8 cellular contexts compared by ENCODE assay signal in genomic region chr9:132669329-132669635, GRCh38. TPM values are rescaled to one million over a fixed set of nuclear protein-coding genes. Genes with fewer than 3 reads are reported as not detected.
A peak's percentile ranks its signal among the peaks of the same experiment; 100 is the strongest.
DNase-seq lines count a peak whose midpoint lies in the region; ATAC-seq, FAIRE-seq and TF ChIP-seq lines count a peak whose summit lies in the region.

No MANE protein-coding gene starts in this region.

- POLR2A ChIA-PET in CD4-positive, alpha-beta memory T cell (lab: Charles Lee; ENCODE audit: partially characterized antibody), result interaction anchor here (0.9 to 2.9 kb wide), 15 partner anchors 8 to 1544 kb away, joined by 3 to 38 read pairs (median 5); partner anchors contain the start of genes MED22, MED27, NUP214 and RPL7A
- POLR2A ChIA-PET in PC-3 (lab: Charles Lee; ENCODE audit: unreplicated experiment), result interaction anchor here (0.9 kb wide), 1 partner anchor 42 kb away, joined by 5 read pairs; no protein-coding TSS in a partner anchor
- POLR2A ChIA-PET in endothelial cell of umbilical vein (lab: Charles Lee), result interaction anchor here (1.1 kb wide), 1 partner anchor 13 kb away, joined by 6 read pairs; no protein-coding TSS in a partner anchor

- H3K9me3 Mint-ChIP-seq in CD4-positive, alpha-beta memory T cell, result no peaks in the 10 kb centered on the region

- no peak for TF ChIP-seq POLR2A in endothelial cell of umbilical vein (IDR thresholded peaks at IDR 0.05; ENCODE audit: low read depth, low read length)

- H3K27ac ChIP-seq in CD4-positive, alpha-beta memory T cell (ENCODE audit: low read depth, low read length), result peak overlapping the region; percentile 99
- H3K27ac ChIP-seq in PC-3 (ENCODE audit: low read length) (peak overlapping the region; percentile 93), endothelial cell of umbilical vein (ENCODE audit: insufficient read depth, low read depth, low read length) (peak overlapping the region; percentile 90), neutrophil (no peak overlapping the region)

- H3K27me3 ChIP-seq in CD4-positive, alpha-beta memory T cell (ENCODE audit: insufficient read depth, low read length), result no peaks in the 10 kb centered on the region
- no peaks in the 10 kb centered on the region for H3K27me3 ChIP-seq in PC-3 (ENCODE audit: low read length)
- no peaks in the 10 kb centered on the region for H3K27me3 ChIP-seq in endothelial cell of umbilical vein (ENCODE audit: control insufficient read depth in 2 of 2, insufficient read depth in 2 of 2, low read length in 2 of 2)
- H3K27me3 ChIP-seq in neutrophil, result peaks cover 6% of the 10 kb centered on the region

- H3K4me2 ChIP-seq in PC-3 (ENCODE audit: low read length) (peak overlapping the region; percentile 91), endothelial cell of umbilical vein (ENCODE audit: insufficient read depth, low read length) (peak overlapping the region; percentile 75)

- peaks cover 35 to 55% (median 43%) of the 10 kb centered on the region in 4 donors for H3K4me1 Mint-ChIP-seq in CD4-positive, alpha-beta memory T cell

- H3K4me3 Mint-ChIP-seq in CD4-positive, alpha-beta memory T cell, result peak overlapping the region; percentile 88 to 95 (median 90)

- H3F3A ChIP-seq in PC-3 (ENCODE audit: low read length, unreplicated experiment), result peaks cover 6% of the 10 kb centered on the region

- dilution Hi-C loops in endothelial cell of umbilical vein (cut with MboI; ENCODE audit: extremely low pct_ligation_motif_present, low sequenced_read_pairs), result no loop called here

- H3K27me3 Mint-ChIP-seq in CD4-positive, alpha-beta memory T cell, result no peaks in the 10 kb centered on the region

- no peaks in the 10 kb centered on the region for H3K9me3 ChIP-seq in CD4-positive, alpha-beta memory T cell (ENCODE audit: control insufficient read depth in 1 of 2, low read length in 2 of 2)
- H3K9me3 ChIP-seq in PC-3 (ENCODE audit: low read length), result no peaks in the 10 kb centered on the region
- no peaks in the 10 kb centered on the region for H3K9me3 ChIP-seq in endothelial cell of umbilical vein (replicated peaks; ENCODE audit: control insufficient read depth, insufficient read depth, low read length)
- no peaks in the 10 kb centered on the region for H3K9me3 ChIP-seq in neutrophil

- ATAC-seq in PC-3 (no peak), GM18520 (IDR thresholded peaks at IDR 0.05; ENCODE audit: unreplicated experiment) (no peak)

- CTCF ChIA-PET in CD4-positive, alpha-beta memory T cell (lab: Charles Lee; ENCODE audit: partially characterized antibody), result interaction anchor here (1.3 to 2.1 kb wide), 2 partner anchors 100 to 433 kb away, joined by 3 to 7 read pairs; no protein-coding TSS in a partner anchor
- CTCF ChIA-PET in PC-3 (lab: Charles Lee) (no interaction called here), endothelial cell of umbilical vein (lab: Charles Lee) (interaction anchor here (1.8 to 4.0 kb wide), 3 partner anchors 100 to 232 kb away, joined by 4 to 15 read pairs (median 12); no protein-coding TSS in a partner anchor)

- H2AFZ ChIP-seq in PC-3 (ENCODE audit: low read length) (peak overlapping the region; percentile 93), endothelial cell of umbilical vein (ENCODE audit: low read depth, low read length) (peak overlapping the region; percentile 91)

- H3K36me3 Mint-ChIP-seq in CD4-positive, alpha-beta memory T cell, result peaks cover 0 to 17% of the 10 kb centered on the region in 2 donors

- BruUV-seq in PC-3 (replicated peaks; lab: Mats Ljungman, UMichigan) (TSS peak; percentile 62), endothelial cell of umbilical vein (replicated peaks; lab: Mats Ljungman, UMichigan) (TSS peak; percentile 71)

- H4K20me1 ChIP-seq in PC-3 (ENCODE audit: low read length) (peaks cover 30% of the 10 kb centered on the region), endothelial cell of umbilical vein (replicated peaks; ENCODE audit: control insufficient read depth, extremely low read depth, insufficient read depth, low read length) (no peaks in the 10 kb centered on the region)

- peaks cover 42% of the 10 kb centered on the region for H3K4me1 ChIP-seq in CD4-positive, alpha-beta memory T cell (ENCODE audit: insufficient read depth, low read length)
- H3K4me1 ChIP-seq in PC-3 (ENCODE audit: insufficient read depth, low read length), result peaks cover 24% of the 10 kb centered on the region
- peaks cover 21% of the 10 kb centered on the region for H3K4me1 ChIP-seq in endothelial cell of umbilical vein (ENCODE audit: control insufficient read depth, extremely low read depth, insufficient read depth, low read length)
- H3K4me1 ChIP-seq in neutrophil (ENCODE audit: control insufficient read depth in 1 of 2, insufficient read depth in 1 of 2, low read depth in 1 of 2, low read length in 1 of 2), result peaks cover 13 to 14% of the 10 kb centered on the region in 2 experiments

- no peak for DNase-seq in CD4-positive, alpha-beta memory T cell
- DNase-seq in PC-3 (no peak), endothelial cell of umbilical vein (ENCODE audit: low read depth, low spot score) (no peak), NCI-H2029 (lab: John Stamatoyannopoulos, UW) (no peak), NCI-H1694 treated with DMSO at 0.1 percent for 48 hours (lab: John Stamatoyannopoulos, UW) (no peak), NCI-H1417 (lab: John Stamatoyannopoulos, UW) (no peak)

- H3K4me3 ChIP-seq in CD4-positive, alpha-beta memory T cell (ENCODE audit: low read length in 2 of 2), result peak overlapping the region; percentile 88 to 97
- H3K4me3 ChIP-seq in PC-3 (ENCODE audit: low read length) (peak overlapping the region; percentile 91), endothelial cell of umbilical vein (replicated peaks in 1 of 3; ENCODE audit: insufficient read depth in 1 of 3, low read depth in 1 of 3, low read length in 3 of 3) (peak overlapping the region; percentile 40 to 92 (median 78)), neutrophil (ENCODE audit: low read depth in 1 of 2, low read length in 1 of 2) (peak overlapping the region; percentile 81 to 100)

- no peaks in the 10 kb centered on the region for H3K9me2 ChIP-seq in PC-3 (replicated peaks; ENCODE audit: low read length)

- peak overlapping the region; percentile 99 for H3K9ac ChIP-seq in PC-3 (ENCODE audit: low read length)
- peak overlapping the region; percentile 99 for H3K9ac ChIP-seq in endothelial cell of umbilical vein (replicated peaks; ENCODE audit: extremely low read depth, insufficient read depth, low read length)

- H3K79me2 ChIP-seq in PC-3 (ENCODE audit: low read length), result peaks cover 100% of the 10 kb centered on the region
- peaks cover 78% of the 10 kb centered on the region for H3K79me2 ChIP-seq in endothelial cell of umbilical vein (ENCODE audit: control insufficient read depth, insufficient read depth, low read length)

- H3K9me1 ChIP-seq in endothelial cell of umbilical vein (replicated peaks; ENCODE audit: control insufficient read depth, extremely low read depth, insufficient read depth, low read length), result no peaks in the 10 kb centered on the region

- H3K36me3 ChIP-seq in CD4-positive, alpha-beta memory T cell (ENCODE audit: insufficient read depth, low read length), result no peaks in the 10 kb centered on the region
- H3K36me3 ChIP-seq in PC-3 (ENCODE audit: low read depth, low read length) (no peaks in the 10 kb centered on the region), endothelial cell of umbilical vein (ENCODE audit: control insufficient read depth in 2 of 2, extremely low read depth in 1 of 2, insufficient read depth in 2 of 2, low read length in 2 of 2) (no peaks in the 10 kb centered on the region), neutrophil (no peaks in the 10 kb centered on the region)

- intact Hi-C loops in CD4-positive, alpha-beta memory T cell (cut with micrococcal nuclease), result loop anchor here (1.0 kb wide), 1 partner anchor 258 kb away; no protein-coding TSS in a partner anchor
- intact Hi-C loops in PC-3 (cut with micrococcal nuclease) (no loop called here), endothelial cell of umbilical vein (cut with micrococcal nuclease) (no loop called here)

- FAIRE-seq in endothelial cell of umbilical vein (lab: Jason Lieb, UNC), result peak; percentile 75

- H3K27ac Mint-ChIP-seq in CD4-positive, alpha-beta memory T cell, result peak overlapping the region; percentile 90 to 100 (median 93)

- TF ChIP-seq CTCF in PC-3 (conservative IDR thresholded peaks at IDR 0.05; ENCODE audit: low read depth, low read length) (no peak), endothelial cell of umbilical vein (IDR thresholded peaks at IDR 0.05; ENCODE audit: extremely low read depth in 1 of 2, insufficient read depth in 1 of 2, low read depth in 1 of 2, low read length in 2 of 2) (no peak), neutrophil (IDR thresholded peaks at IDR 0.05) (no peak)

TF ChIP-seq in endothelial cell of umbilical vein, 7 proteins besides CTCF, POLR2A, EP300 and RAD21 (continues in another document):
- TF ChIP-seq POLR2AphosphoS5 (IDR thresholded peaks at IDR 0.05; ENCODE audit: insufficient read depth, low read depth, low read length) (no peak), JUN (IDR thresholded peaks at IDR 0.05; ENCODE audit: borderline replicate concordance, insufficient read depth, insufficient read length, low read depth) (no peak), FOS (IDR thresholded peaks at IDR 0.05; ENCODE audit: borderline replicate concordance, insufficient read depth, low read length) (no peak), MYC (IDR thresholded peaks at IDR 0.05; ENCODE audit: low read depth, low read length) (no peak)

RNA-seq across cellular contexts. Expression of gene DDX31, which starts 0.5 kb away (rescaled TPM):
- 10 to 100 TPM; 19.6 to 21.1 TPM for total RNA-seq in CD4-positive, alpha-beta memory T cell
- polyA plus RNA-seq in CD4-positive, alpha-beta memory T cell, result 1 to 10 TPM; 3.4 to 7.6 TPM
- total RNA-seq in PC-3 (2014; rRNA removed), result 14.2 and 14.6 TPM in 2 replicates
- total RNA-seq in endothelial cell of umbilical vein, result 16.3 and 16.4 TPM in 2 replicates
- 6.6 and 8.0 TPM in 2 replicates for polyA plus RNA-seq in endothelial cell of umbilical vein
- 9.3 and 10.0 TPM in 2 replicates for polyA plus RNA-seq in endothelial cell of umbilical vein (2011; cell fraction: cytosol; rRNA removed)
- 21.6 and 23.3 TPM in 2 replicates for polyA plus RNA-seq in endothelial cell of umbilical vein (2011; cell fraction: nucleus; rRNA removed)
- polyA plus RNA-seq in endothelial cell of umbilical vein (2012), result 15.2 and 15.4 TPM in 2 replicates
- 15.0 and 15.5 TPM in 2 replicates for polyA minus RNA-seq in endothelial cell of umbilical vein
- 28.3 TPM for polyA minus RNA-seq in endothelial cell of umbilical vein (2011; cell fraction: cytosol; rRNA and poly(A)+ RNA removed)
- polyA minus RNA-seq in endothelial cell of umbilical vein (2011; cell fraction: nucleus; rRNA and poly(A)+ RNA removed), result 19.7 and 24.4 TPM in 2 replicates

RNA-seq across cellular contexts. Expression of gene GTF3C4, which starts 1.0 kb away (rescaled TPM):
- total RNA-seq in CD4-positive, alpha-beta memory T cell, result 10 to 100 TPM; 12.8 to 13.2 TPM
- polyA plus RNA-seq in CD4-positive, alpha-beta memory T cell, result 1 to 10 TPM; 2.7 to 3.9 TPM
- total RNA-seq in PC-3 (2014; rRNA removed), result 9.8 and 11.9 TPM in 2 replicates
- 17.7 and 19.2 TPM in 2 replicates for total RNA-seq in endothelial cell of umbilical vein
- polyA plus RNA-seq in endothelial cell of umbilical vein, result 2.5 and 3.3 TPM in 2 replicates
- polyA plus RNA-seq in endothelial cell of umbilical vein (2011; cell fraction: cytosol; rRNA removed), result 4.3 and 4.8 TPM in 2 replicates
- polyA plus RNA-seq in endothelial cell of umbilical vein (2011; cell fraction: nucleus; rRNA removed), result 3.0 and 3.7 TPM in 2 replicates
- polyA plus RNA-seq in endothelial cell of umbilical vein (2012), result 12.8 and 16.2 TPM in 2 replicates
- polyA minus RNA-seq in endothelial cell of umbilical vein, result 9.5 and 9.6 TPM in 2 replicates
- 19.2 TPM for polyA minus RNA-seq in endothelial cell of umbilical vein (2011; cell fraction: cytosol; rRNA and poly(A)+ RNA removed)
- polyA minus RNA-seq in endothelial cell of umbilical vein (2011; cell fraction: nucleus; rRNA and poly(A)+ RNA removed), result 7.1 and 7.4 TPM in 2 replicates
